25 cellular contexts compared by ENCODE assay signal in genomic region chr6:139198529-139199303, GRCh38.
A peak's percentile ranks its signal among the peaks of the same experiment; 100 is the strongest.
DNase-seq lines count a peak whose midpoint lies in the region; ATAC-seq, FAIRE-seq and TF ChIP-seq lines count a peak whose summit lies in the region.
"Had no signal": no experiment of that assay in that cellular context is flagged by ENCODE, and none has a peak within 500 bp of the region (broad histone marks: within the 10 kb centered on the region; RNA-seq: fewer than 3 reads in every experiment).

No MANE protein-coding gene starts in this region.

- no peaks in the 10 kb centered on the region for H3K79me1 ChIP-seq in H1 (ENCODE audit: low read depth, low read length)

- no peaks in the 10 kb centered on the region for H3K9me3 ChIP-seq in H1 (ENCODE audit: insufficient read depth in 2 of 2, low read depth in 1 of 2, low read length in 1 of 2)
- H3K9me3 ChIP-seq: SJCRH30 had no signal

- H4K8ac ChIP-seq in H1 (ENCODE audit: extremely low read depth, insufficient read depth, low read length), result no peak overlapping the region; the same call in 1 of the 2 replicates

- H3K4ac ChIP-seq in H1 (replicated peaks; ENCODE audit: insufficient read length, low read depth, low read length), result no peak overlapping the region

- no peak for TF ChIP-seq POLR2A in H1 (IDR thresholded peaks at IDR 0.05; ENCODE audit: control extremely low read depth in 1 of 2, low read depth in 2 of 2, low read length in 2 of 2)

- no peak overlapping the region for H3K14ac ChIP-seq in H1 (ENCODE audit: insufficient read length)

- no peak overlapping the region for H4K5ac ChIP-seq in H1 (ENCODE audit: insufficient read length, low read depth, low read length)

- FAIRE-seq in H1 (lab: Jason Lieb, UNC), result no peak
- FAIRE-seq: H54, HTR-8/SVneo, RCC 7860 had no signal

- no peaks in the 10 kb centered on the region; the same call in 1 of the 2 replicates for H3K23me2 ChIP-seq in H1 (ENCODE audit: low read depth, low read length)

- no peak for TF ChIP-seq RAD21 in H1 (IDR thresholded peaks at IDR 0.05 in 1 of 2, conservative IDR thresholded peaks at IDR 0.05 in 1 of 2; ENCODE audit: low read depth in 2 of 2, low read length in 2 of 2)

- no peak overlapping the region for H2BK20ac ChIP-seq in H1 (ENCODE audit: low read length)

- H3K4me1 Mint-ChIP-seq in stimulated activated naive B cell treated with anti-CD40 and anti-IgM and Interleukin-4, amounts not matched to agents 10 μg/mL and 1 μg/mL and 100 μg/mL, for 72 hours, result peaks cover 11 to 13% of the 10 kb centered on the region in 2 donors

- H3K27me3 Mint-ChIP-seq in stimulated activated naive B cell treated with anti-CD40 and anti-IgM and Interleukin-4, amounts not matched to agents 10 μg/mL and 1 μg/mL and 100 μg/mL, for 72 hours, result peaks cover 0 to 5% of the 10 kb centered on the region in 2 donors

- TF ChIP-seq CTCF in H1 (IDR thresholded peaks at IDR 0.05; ENCODE audit: control extremely low read depth in 1 of 3, insufficient read depth in 1 of 3, low read depth in 1 of 3, low read length in 3 of 3), result no peak

- peak; percentile 29 to 38 for ATAC-seq in stimulated activated naive B cell treated with anti-CD40 and anti-IgM and Interleukin-4, amounts not matched to agents 10 μg/mL and 1 μg/mL and 100 μg/mL, for 72 hours (replicated peaks)
- no peak for ATAC-seq in HG03432 (IDR thresholded peaks at IDR 0.05; ENCODE audit: unreplicated experiment)
- ATAC-seq: T-cell had no signal

- no peak for TF ChIP-seq EP300 in H1 (IDR thresholded peaks at IDR 0.05; ENCODE audit: borderline replicate concordance in 1 of 2, low read depth in 2 of 2, low read length in 2 of 2)

- H4K91ac ChIP-seq in H1 (replicated peaks; ENCODE audit: insufficient read length, low read length), result no peak overlapping the region

- no peaks in the 10 kb centered on the region for H4K20me1 ChIP-seq in H1 (replicated peaks in 1 of 2; ENCODE audit: control insufficient read depth in 1 of 2, insufficient read depth in 2 of 2, low read length in 2 of 2)

- H3K27ac Mint-ChIP-seq in stimulated activated naive B cell treated with anti-CD40 and anti-IgM and Interleukin-4, amounts not matched to agents 10 μg/mL and 1 μg/mL and 100 μg/mL, for 72 hours, result no peak overlapping the region
- H3K27ac Mint-ChIP-seq: HFFc6, T-cell had no signal

- no peak overlapping the region for H2AK5ac ChIP-seq in H1 (ENCODE audit: low read depth, low read length)

- H3K4me2 ChIP-seq in H1 (ENCODE audit: insufficient read depth in 1 of 2, low read depth in 2 of 2, low read length in 2 of 2), result no peak overlapping the region

- H3K27ac ChIP-seq in H1 (ENCODE audit: low read depth, low read length), result no peak overlapping the region
- H3K27ac ChIP-seq: C4-2B, SJCRH30 had no signal

- no peak overlapping the region for H2AFZ ChIP-seq in H1 (ENCODE audit: low read length)

- H3K18ac ChIP-seq in H1 (ENCODE audit: extremely low read depth, low read length), result no peak overlapping the region

- peak overlapping the region in 1 of 2 donors; percentile 41 for H3K4me3 Mint-ChIP-seq in stimulated activated naive B cell treated with anti-CD40 and anti-IgM and Interleukin-4, amounts not matched to agents 10 μg/mL and 1 μg/mL and 100 μg/mL, for 72 hours
- H3K4me3 Mint-ChIP-seq: HFFc6, T-cell had no signal

- H3K27me3 ChIP-seq in H1 (replicated peaks in 1 of 4; ENCODE audit: control insufficient read depth in 3 of 4, extremely low read depth in 1 of 4, insufficient read depth in 3 of 4, low read length in 3 of 4), result no peaks in the 10 kb centered on the region
- H3K27me3 ChIP-seq: SJCRH30 had no signal

- peaks cover 0 to 3% (median 0%) of the 10 kb centered on the region in 4 experiments; a peak in 1 of 7 replicates for H3K4me1 ChIP-seq in H1 (replicated peaks in 1 of 4; ENCODE audit: control insufficient read depth in 3 of 4, insufficient read depth in 4 of 4, low read length in 3 of 4)
- H3K4me1 ChIP-seq: SJCRH30 had no signal

- H3K36me3 ChIP-seq in H1 (ENCODE audit: control insufficient read depth in 2 of 4, insufficient read depth in 4 of 4, low read length in 3 of 4), result no peaks in the 10 kb centered on the region
- H3K36me3 ChIP-seq: SJCRH30 had no signal

- POLR2A ChIA-PET in H1 (lab: Charles Lee; ENCODE audit: partially characterized antibody), result no interaction called here

- H2BK120ac ChIP-seq in H1 (replicated peaks; ENCODE audit: low read depth, low read length), result no peak overlapping the region

- whole genome bisulfite sequencing in H1 (ENCODE audit: extremely low coverage in 1 of 2, insufficient coverage in 1 of 2, insufficient read length in 1 of 2, insufficient replicate concordance in 2 of 2, low coverage in 1 of 2, low lambda C conversion rate in 2 of 2, missing lambda C conversion rate in 1 of 2), 2 experiments, result 88% methylated on average over 4 of the region's 4 CpGs; no CpG with 5 or more reads in 1 of the 2 experiments

- no peak overlapping the region for H3K56ac ChIP-seq in H1 (replicated peaks; ENCODE audit: insufficient read length, low read depth, low read length)

- H3K4me3 ChIP-seq in H1 (ENCODE audit: extremely low read depth in 1 of 4, insufficient read depth in 2 of 4, low read depth in 3 of 4, low read length in 4 of 4), result no peak overlapping the region
- H3K4me3 ChIP-seq: SJCRH30 had no signal

- DNase-seq in NCI-H2081 (lab: John Stamatoyannopoulos, UW) (peak; percentile 2 to 61), NCI-H2081 treated with DMSO at 0.1 percent for 48 hours (lab: John Stamatoyannopoulos, UW) (no peak), NCI-H345 (lab: John Stamatoyannopoulos, UW) (peak; percentile 72), H1 (ENCODE audit: low read depth in 1 of 2, low spot score in 2 of 2) (no peak), superior temporal gyrus (ENCODE audit: extremely low spot score) (no peak)
- DNase-seq in stimulated activated naive B cell treated with anti-CD40 and anti-IgM and Interleukin-4, amounts not matched to agents 10 μg/mL and 1 μg/mL and 100 μg/mL, for 72 hours, result no peak
- DNase-seq in activated CD4-positive, alpha-beta T cell treated with anti-CD3 and anti-CD28 coated beads, Interleukin-2, amount 50 U/mL, for 48 hours, result no peak
- DNase-seq: 8988T, DMS53, GF-D8, HFFc6, KG1, NCI-H1105, NCI-H187 treated with DMSO at 0.1 percent for 48 hours, NCI-H2227 treated with DMSO at 0.1 percent for 48 hours, NCI-H524, NCI-H82, OCI-M1, SJCRH30, T-cell had no signal

- peaks cover 4 to 6% of the 10 kb centered on the region in 2 donors for H3K36me3 Mint-ChIP-seq in stimulated activated naive B cell treated with anti-CD40 and anti-IgM and Interleukin-4, amounts not matched to agents 10 μg/mL and 1 μg/mL and 100 μg/mL, for 72 hours

- CTCF ChIA-PET in H1 (lab: Charles Lee; ENCODE audit: partially characterized antibody), result interaction anchor here (0.7 to 1.1 kb wide), 3 partner anchors 52 to 167 kb away, joined by 3 to 4 read pairs (median 3); no protein-coding TSS in a partner anchor

- H2BK15ac ChIP-seq in H1 (ENCODE audit: low read length), result no peak overlapping the region

- H3K23ac ChIP-seq in H1 (ENCODE audit: insufficient read length), result no peak overlapping the region

- H3K9me3 Mint-ChIP-seq in stimulated activated naive B cell treated with anti-CD40 and anti-IgM and Interleukin-4, amounts not matched to agents 10 μg/mL and 1 μg/mL and 100 μg/mL, for 72 hours, result peaks cover 0 to 5% of the 10 kb centered on the region in 2 donors
- H3K9me3 Mint-ChIP-seq: HFFc6 had no signal

- no peak overlapping the region for H3K9ac ChIP-seq in H1 (replicated peaks in 1 of 4; ENCODE audit: extremely low read depth in 1 of 4, low read depth in 3 of 4, low read length in 3 of 4)

- 0 out of 2 replicates have a peak overlapping the region, but pooled peaks have one; percentile 64 for H2BK12ac ChIP-seq in H1 (ENCODE audit: low read depth, low read length)

- 0 out of 2 replicates have a peak overlapping the region, but pooled peaks have one; percentile 21 for H2BK5ac ChIP-seq in H1 (ENCODE audit: low read depth, low read length)

- H3K79me2 ChIP-seq in H1 (ENCODE audit: control insufficient read depth in 1 of 2, insufficient read depth in 2 of 2, low read length in 2 of 2), result no peaks in the 10 kb centered on the region

TF ChIP-seq in H1, 55 proteins besides CTCF, POLR2A, EP300 and RAD21:
- TF ChIP-seq NANOG (IDR thresholded peaks at IDR 0.05; ENCODE audit: insufficient read depth, low read depth, low read length, poor library complexity, severe bottlenecking) (peak; percentile 13), RNF2 (IDR thresholded peaks at IDR 0.05; ENCODE audit: borderline replicate concordance, low read depth, low read length, missing control alignments, poor library complexity, severe bottlenecking) (no peak)

Comparison
In these comparisons a context has a peak if more than half of its experiments do, and no peak if none do; other contexts are left out.
1. DNase-seq: peak in NCI-H2081 (2 of 2) and NCI-H345 (single experiment); none in NCI-H2081 treated with DMSO at 0.1 percent for 48 hours (single experiment), H1 (0 of 2), stimulated activated naive B cell treated with anti-CD40 and anti-IgM and Interleukin-4, amounts not matched to agents 10 μg/mL and 1 μg/mL and 100 μg/mL, for 72 hours (single experiment), activated CD4-positive, alpha-beta T cell treated with anti-CD3 and anti-CD28 coated beads, Interleukin-2, amount 50 U/mL, for 48 hours (0 of 2) and superior temporal gyrus (single experiment).